1 cellular context compared by ENCODE assay signal in genomic region chr1:41557751-41558455, GRCh38.
TF ChIP-seq lines count a peak whose summit lies in the region.

No MANE protein-coding gene starts in this region.

TF ChIP-seq in H1, 55 proteins besides CTCF, POLR2A, EP300 and RAD21:
- TF ChIP-seq BRCA1 (IDR thresholded peaks at IDR 0.05; ENCODE audit: low read depth, low read length) (no peak), CBX8 (IDR thresholded peaks at IDR 0.05; ENCODE audit: borderline replicate concordance, low read depth, low read length) (no peak), E2F6 (IDR thresholded peaks at IDR 0.05) (no peak), HDAC2 (IDR thresholded peaks at IDR 0.05; ENCODE audit: borderline replicate concordance in 1 of 2, low read depth in 2 of 2, low read length in 2 of 2) (no peak), SIRT6 (IDR thresholded peaks at IDR 0.05; ENCODE audit: low read length) (no peak), BACH1 (IDR thresholded peaks at IDR 0.05; ENCODE audit: low read length) (no peak), SUZ12 (IDR thresholded peaks at IDR 0.05; ENCODE audit: low read length) (no peak), RNF2 (IDR thresholded peaks at IDR 0.05; ENCODE audit: borderline replicate concordance, low read depth, low read length, missing control alignments, poor library complexity, severe bottlenecking) (no peak), ATF3 (IDR thresholded peaks at IDR 0.05; ENCODE audit: insufficient read depth, low read depth, low read length) (no peak), USF2 (IDR thresholded peaks at IDR 0.05; ENCODE audit: low read length) (no peak), POU5F1 (IDR thresholded peaks at IDR 0.05; ENCODE audit: low read depth, low read length) (no peak), SIN3A (conservative IDR thresholded peaks at IDR 0.05 in 1 of 2, IDR thresholded peaks at IDR 0.05 in 1 of 2; ENCODE audit: low read depth in 1 of 2, low read length in 2 of 2) (no peak), TAF7 (optimal IDR thresholded peaks at IDR 0.05; ENCODE audit: borderline replicate concordance, low read depth, low read length) (no peak), RFX5 (IDR thresholded peaks at IDR 0.05; ENCODE audit: borderline replicate concordance, low read depth, low read length) (no peak), CREB1 (IDR thresholded peaks at IDR 0.05) (no peak), CTBP2 (IDR thresholded peaks at IDR 0.05; ENCODE audit: borderline replicate concordance, insufficient read depth, insufficient read length, low read length) (no peak), ZNF274 (IDR thresholded peaks at IDR 0.05; ENCODE audit: borderline replicate concordance, extremely low read depth, low read length) (no peak), SRF (IDR thresholded peaks at IDR 0.05; ENCODE audit: low read depth, low read length) (no peak)
